In the genomic region with DNA sequence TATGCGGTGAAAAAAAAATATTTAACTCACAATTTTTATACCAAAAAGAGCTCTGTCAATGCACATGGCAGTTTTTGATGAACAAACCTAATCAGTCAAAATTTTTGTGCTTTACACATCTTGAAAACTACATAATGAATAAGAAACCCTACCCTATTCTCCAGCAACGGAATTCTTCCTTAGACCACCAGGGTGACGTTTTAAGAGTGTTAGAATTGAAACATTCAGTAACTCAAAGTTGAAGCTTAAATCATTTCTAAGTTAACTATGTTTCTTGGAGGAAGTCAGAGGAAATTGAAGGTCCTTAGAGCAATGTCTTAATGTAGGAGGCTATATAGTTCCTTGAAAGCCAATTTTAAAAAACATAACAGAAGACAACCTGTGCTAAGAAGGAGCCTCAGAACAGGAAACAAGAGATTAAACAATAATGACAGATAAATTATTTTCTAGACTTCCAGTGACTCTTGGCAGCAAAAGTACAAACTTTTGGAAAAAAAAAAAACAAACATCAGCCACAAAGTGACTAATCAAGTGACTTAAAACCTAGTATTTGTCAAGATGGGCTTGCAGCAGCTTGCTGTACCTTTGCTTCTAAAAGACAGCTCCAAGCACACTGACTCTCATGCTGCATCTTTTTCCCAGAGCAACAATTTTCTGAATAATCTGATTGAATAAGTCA, we compare ENCODE assay signal across 13 cellular contexts. TPM values are rescaled to one million over a fixed set of nuclear protein-coding genes. Genes with fewer than 3 reads are reported as not detected.
A peak's percentile ranks its signal among the peaks of the same experiment; 100 is the strongest.
DNase-seq lines count a peak whose midpoint lies in the region; ATAC-seq, FAIRE-seq and TF ChIP-seq lines count a peak whose summit lies in the region.
"Had no signal": no experiment of that assay in that cellular context is flagged by ENCODE, and none has a peak within 500 bp of the region (broad histone marks: within the 10 kb centered on the region; RNA-seq: fewer than 3 reads in every experiment).

No MANE protein-coding gene starts in this region.

- peak; percentile 13 for TF ChIP-seq CTCF in left ventricle myocardium inferior (IDR thresholded peaks at IDR 0.05; ENCODE audit: borderline replicate concordance)
- no peak for TF ChIP-seq CTCF in MCF 10A (IDR thresholded peaks at IDR 0.05; ENCODE audit: unreplicated experiment)
- TF ChIP-seq CTCF in keratinocyte (optimal IDR thresholded peaks at IDR 0.05 in 1 of 3, IDR thresholded peaks at IDR 0.05 in 1 of 3, conservative IDR thresholded peaks at IDR 0.05 in 1 of 3; ENCODE audit: extremely low read depth in 1 of 3, insufficient read depth in 2 of 3, low read length in 3 of 3) = no peak
- no peak for TF ChIP-seq CTCF in OCI-LY7 (conservative IDR thresholded peaks at IDR 0.05; ENCODE audit: low read length)

- no peaks in the 10 kb centered on the region for H3K9me3 Mint-ChIP-seq in MCF 10A (ENCODE audit: unreplicated experiment)

- no peak for ATAC-seq in Right ventricle myocardium superior (ENCODE audit: poor library complexity)

- H3K4me3 ChIP-seq in left ventricle myocardium inferior = peak overlapping the region; percentile 97
- H3K4me3 ChIP-seq in keratinocyte (ENCODE audit: control insufficient read depth in 2 of 3, extremely low read depth in 1 of 3, insufficient read depth in 2 of 3, low read depth in 1 of 3, low read length in 3 of 3) = no peak overlapping the region
- H3K4me3 ChIP-seq in urinary bladder (ENCODE audit: low read depth, low read length) = no peak overlapping the region
- H3K4me3 ChIP-seq in OCI-LY7 (ENCODE audit: low read depth, low read length, poor library complexity, severe bottlenecking) = no peak overlapping the region
- H3K4me3 ChIP-seq: lung had no signal

- BruUV-seq in MCF 10A (replicated peaks; lab: Mats Ljungman, UMichigan) = no TSS peak
- BruUV-seq in OCI-LY7 (replicated peaks; lab: Mats Ljungman, UMichigan) = no TSS peak

- no peaks in the 10 kb centered on the region for H3K9me2 ChIP-seq in OCI-LY7 (ENCODE audit: insufficient read depth, low read length)

- H3K9me1 ChIP-seq in keratinocyte (ENCODE audit: control insufficient read depth, extremely low read depth, insufficient read depth, low read length) = no peaks in the 10 kb centered on the region

- H3K79me2 ChIP-seq in keratinocyte (ENCODE audit: control insufficient read depth, insufficient read depth, low read length) (peaks cover 56% of the 10 kb centered on the region), OCI-LY7 (ENCODE audit: insufficient read depth, low read depth, low read length) (no peaks in the 10 kb centered on the region)

- DNase-seq in left ventricle myocardium inferior (no peak), Right ventricle myocardium superior (no peak), MCF 10A (ENCODE audit: unreplicated experiment) (peak; percentile 34), keratinocyte (ENCODE audit: low read depth, low spot score) (no peak), NCI-H1930 (lab: John Stamatoyannopoulos, UW) (no peak), NOMO-1 treated with dmso at 0.1 percent for 144 hours (lab: John Stamatoyannopoulos, UW; ENCODE audit: unreplicated experiment) (no peak), OCI-LY7 (ENCODE audit: low spot score) (no peak)
- DNase-seq: amniotic stem cell; NCI-H187 treated with DMSO at 0.1 percent for 48 hours; stimulated activated CD8-positive, alpha-beta memory T cell treated with anti-CD3 and anti-CD28 coated beads, Interleukin-4, amount 100 ng/mL, for 48 hours had no signal

- H3K27me3 ChIP-seq in left ventricle myocardium inferior (ENCODE audit: low read depth) = no peaks in the 10 kb centered on the region
- no peaks in the 10 kb centered on the region for H3K27me3 ChIP-seq in keratinocyte (ENCODE audit: control insufficient read depth, extremely low read depth, insufficient read depth, low read length)
- H3K27me3 ChIP-seq: esophagus muscularis mucosa had no signal

- H3K27me3 Mint-ChIP-seq in MCF 10A (ENCODE audit: insufficient read depth, unreplicated experiment) = no peaks in the 10 kb centered on the region

- peak overlapping the region; percentile 49 for H3K27ac Mint-ChIP-seq in MCF 10A (ENCODE audit: low read depth, unreplicated experiment)

- H3K36me3 ChIP-seq in left ventricle myocardium inferior (peaks cover 50% of the 10 kb centered on the region), keratinocyte (ENCODE audit: control insufficient read depth in 2 of 2, extremely low read depth in 1 of 2, insufficient read depth in 2 of 2, low read length in 2 of 2) (peaks cover 7 to 11% of the 10 kb centered on the region in 2 experiments), urinary bladder (ENCODE audit: insufficient read depth) (no peaks in the 10 kb centered on the region), OCI-LY7 (ENCODE audit: insufficient read depth, low read length) (no peaks in the 10 kb centered on the region)

- H3K4me3 Mint-ChIP-seq in MCF 10A (ENCODE audit: unreplicated experiment) = peak overlapping the region; percentile 45

- no peaks in the 10 kb centered on the region for H3K9me3 ChIP-seq in left ventricle myocardium inferior (replicated peaks)
- H3K9me3 ChIP-seq in keratinocyte (ENCODE audit: control insufficient read depth, low read depth, low read length) = no peaks in the 10 kb centered on the region
- H3K9me3 ChIP-seq in OCI-LY7 (ENCODE audit: low read length) = no peaks in the 10 kb centered on the region
- H3K9me3 ChIP-seq: esophagus muscularis mucosa had no signal

- no peak for FAIRE-seq in keratinocyte (lab: Jason Lieb, UNC)

- peaks cover 65% of the 10 kb centered on the region for H3K36me3 Mint-ChIP-seq in MCF 10A (ENCODE audit: insufficient read depth, unreplicated experiment)

- H3K27ac ChIP-seq in left ventricle myocardium inferior (replicated peaks) = peak overlapping the region; percentile 8
- peak overlapping the region; percentile 16 for H3K27ac ChIP-seq in keratinocyte (ENCODE audit: control insufficient read depth, insufficient read depth, low read length)
- H3K27ac ChIP-seq in urinary bladder (ENCODE audit: low read depth) = peak overlapping the region; percentile 50
- H3K27ac ChIP-seq in OCI-LY7 (ENCODE audit: low read depth, low read length, poor library complexity, severe bottlenecking) = no peak overlapping the region

- POLR2A ChIA-PET in MCF 10A (lab: Yijun Ruan, JAX) (interaction anchor here (0.7 to 3.4 kb wide), 2 partner anchors 135 to 629 kb away, joined by 3 to 14 read pairs; no protein-coding TSS in a partner anchor), OCI-LY7 (lab: Charles Lee) (interaction anchor here (0.6 kb wide), 2 partner anchors 24 to 530 kb away, joined by 3 read pairs; no protein-coding TSS in a partner anchor)

- H3K4me2 ChIP-seq in keratinocyte (ENCODE audit: control insufficient read depth, extremely low read depth, insufficient read depth, low read depth, low read length) (peak overlapping the region; percentile 39), OCI-LY7 (ENCODE audit: low read length) (no peak overlapping the region)

- dilution Hi-C loops in keratinocyte (cut with MboI; ENCODE audit: extremely low pct_ligation_motif_present, low sequenced_read_pairs) = no loop called here

- H3K4me1 Mint-ChIP-seq in MCF 10A (ENCODE audit: insufficient read depth, unreplicated experiment) = peaks cover 18% of the 10 kb centered on the region

- no peak overlapping the region for H3K9ac ChIP-seq in keratinocyte (ENCODE audit: control insufficient read depth, extremely low read depth, insufficient read depth, low read length)

- CTCF ChIA-PET in MCF 10A (lab: Yijun Ruan, JAX) = interaction anchor here (0.6 to 1.7 kb wide), 7 partner anchors 8 to 949 kb away, joined by 3 to 6 read pairs (median 4); no protein-coding TSS in a partner anchor
- CTCF ChIA-PET in OCI-LY7 (lab: Charles Lee; ENCODE audit: unreplicated experiment) = no interaction called here

- H4K20me1 ChIP-seq in keratinocyte (ENCODE audit: control insufficient read depth, extremely low read depth, insufficient read depth, low read length) (peaks cover 5% of the 10 kb centered on the region), OCI-LY7 (ENCODE audit: insufficient read depth, low read length) (no peaks in the 10 kb centered on the region)

- H2AFZ ChIP-seq in keratinocyte (ENCODE audit: control insufficient read depth, low read length) (no peak overlapping the region), OCI-LY7 (ENCODE audit: low read length) (no peak overlapping the region)

- H3K4me1 ChIP-seq in left ventricle myocardium inferior (peaks cover 64% of the 10 kb centered on the region), keratinocyte (ENCODE audit: control insufficient read depth, extremely low read depth, insufficient read depth, low read length) (peaks cover 18% of the 10 kb centered on the region), urinary bladder (ENCODE audit: insufficient read depth) (no peaks in the 10 kb centered on the region), OCI-LY7 (ENCODE audit: insufficient read depth, low read length, poor library complexity, severe bottlenecking) (no peaks in the 10 kb centered on the region)

- WGBS in urinary bladder = 62% methylated on average over 3 of the region's 3 CpGs

- intact Hi-C loops in left ventricle myocardium inferior (cut with micrococcal nuclease) = loop anchor here (10.0 kb wide), 1 partner anchor 200 kb away; no protein-coding TSS in a partner anchor
- intact Hi-C loops in Right ventricle myocardium superior (cut with DNase I) = loop anchor here (10.0 kb wide), 1 partner anchor 290 kb away; no protein-coding TSS in a partner anchor
- intact Hi-C loops in MCF 10A (cut with micrococcal nuclease) = loop anchor here (5.0 kb wide), 1 partner anchor 247 kb away; no protein-coding TSS in a partner anchor
- intact Hi-C loops in OCI-LY7 (cut with micrococcal nuclease; ENCODE audit: unreplicated experiment) = no loop called here

RNA-seq across cellular contexts. Expression of a gene that starts 6.2 kb away (rescaled TPM):
- total RNA-seq in left ventricle myocardium inferior = 34.6 TPM
- total RNA-seq in Right ventricle myocardium superior = 35.8 TPM
- total RNA-seq in MCF 10A (2022) = 41.2 and 46.4 TPM in 2 replicates
- 15.3 to 40.6 TPM (median 28.4 TPM) in 3 replicates for polyA plus RNA-seq in keratinocyte
- polyA plus RNA-seq in keratinocyte (2011; ENCODE audit: low read depth) = 5.3 TPM
- polyA plus RNA-seq in keratinocyte (2011; cell fraction: cytosol; rRNA removed) = 22.0 and 26.3 TPM in 2 replicates
- 33.7 and 34.9 TPM in 2 replicates for polyA plus RNA-seq in keratinocyte (2011; cell fraction: nucleus; rRNA removed)
- polyA plus RNA-seq in keratinocyte (2012; ENCODE audit: low replicate concordance) = 11.2 and 21.1 TPM in 2 replicates
- 23.6 to 29.2 TPM (median 27.0 TPM) in 3 replicates for polyA minus RNA-seq in keratinocyte
- polyA minus RNA-seq in keratinocyte (2011; cell fraction: cytosol; rRNA and poly(A)+ RNA removed) = 14.8 TPM
- polyA minus RNA-seq in keratinocyte (2011; cell fraction: nucleus; rRNA and poly(A)+ RNA removed) = 14.0 and 22.3 TPM in 2 replicates
- total RNA-seq in urinary bladder = 34.9 TPM
- polyA plus RNA-seq in urinary bladder = 54.5 TPM
- not detected in 2 replicates for total RNA-seq in OCI-LY7 (2014; rRNA removed; shearing (Covaris generic))
- total RNA-seq in OCI-LY7 (2022) = not detected in 2 replicates

Comparison
In these comparisons a context has a peak if more than half of its experiments do, and no peak if none do; other contexts are left out.
1. RNA of a gene that starts 6.2 kb away (total RNA-seq): 41.2 to 46.4 TPM in MCF 10A, 35.8 TPM in Right ventricle myocardium superior (single experiment), 34.9 TPM in urinary bladder (single experiment) and 34.6 TPM in left ventricle myocardium inferior (single experiment); not detected in OCI-LY7; every median in the first group is over 10 times any median in the second.